ENCODE assay signal across 20 cellular contexts in genomic region chr5:41831155-41831554, GRCh38. TPM values are rescaled to one million over a fixed set of nuclear protein-coding genes. Genes with fewer than 3 reads are reported as not detected.
DNase-seq lines count a peak whose midpoint lies in the region; ATAC-seq and TF ChIP-seq lines count a peak whose summit lies in the region.
"Had no signal": no experiment of that assay in that cellular context is flagged by ENCODE, and none has a peak within 500 bp of the region (broad histone marks: within the 10 kb centered on the region; RNA-seq: fewer than 3 reads in every experiment).

No MANE protein-coding gene starts in this region.

- H3K4me3 Mint-ChIP-seq in activated naive CD4-positive, alpha-beta T cell treated with anti-CD3 and anti-CD28 coated beads for 36 hours = no peak overlapping the region
- H3K4me3 Mint-ChIP-seq in stimulated activated effector memory CD8-positive, alpha-beta T cell treated with anti-CD3 and anti-CD28 coated beads, Interleukin-12 subunit alpha, Interleukin-12 subunit beta, amount 100 ng/mL, for 72 hours = no peak overlapping the region
- H3K4me3 Mint-ChIP-seq: activated T-helper 1 cell treated with anti-CD3 and anti-CD28 coated beads, Interleukin-12 subunit alpha, Interleukin-12 subunit beta, Interleukin-2, Interleukin-4 antibody, amounts not matched to agents 30 ng/mL and 10 ng/mL and 1 ng/mL, durations not matched to agents 14 hours and 24 hours and 36 hours; natural killer cell treated with Interleukin-12 subunit alpha and Interleukin-12 subunit beta and Interleukin-15 and Interleukin-18, amount 100 ng/mL, for 72 hours had no signal

- H3K27ac ChIP-seq in PC-9 = no peak overlapping the region
- H3K27ac ChIP-seq: HL-60 had no signal

- TF ChIP-seq CTCF in PC-9 (conservative IDR thresholded peaks at IDR 0.05) = no peak

- H3F3A ChIP-seq in PC-9 (ENCODE audit: insufficient read depth, low read depth) = no peaks in the 10 kb centered on the region

- no peak overlapping the region for H3K4me2 ChIP-seq in PC-9

- CTCF ChIA-PET in activated naive CD4-positive, alpha-beta T cell treated with anti-CD3 and anti-CD28 coated beads for 36 hours (lab: Charles Lee) = interaction anchor here (0.5 kb wide), 1 partner anchor 17 kb away, joined by 3 read pairs; no protein-coding TSS in a partner anchor
- CTCF ChIA-PET in PC-9 (lab: Charles Lee) = no interaction called here

- H2AFZ ChIP-seq in PC-9 = no peak overlapping the region

- H3K27me3 Mint-ChIP-seq in activated naive CD4-positive, alpha-beta T cell treated with anti-CD3 and anti-CD28 coated beads for 36 hours (ENCODE audit: low read depth) = no peaks in the 10 kb centered on the region
- H3K27me3 Mint-ChIP-seq: natural killer cell treated with Interleukin-12 subunit alpha and Interleukin-12 subunit beta and Interleukin-15 and Interleukin-18, amount 100 ng/mL, for 72 hours had no signal

- H3K36me3 ChIP-seq in PC-9 (ENCODE audit: low read depth) = no peaks in the 10 kb centered on the region

- DNase-seq in activated naive CD4-positive, alpha-beta T cell treated with anti-CD3 and anti-CD28 coated beads, Interleukin-2, amount 50 U/mL, for 72 hours (ENCODE audit: low spot score in 2 of 2) = no peak
- DNase-seq in activated naive CD4-positive, alpha-beta T cell treated with anti-CD3 and anti-CD28 coated beads for 36 hours = no peak
- no peak for DNase-seq in stimulated activated effector memory CD8-positive, alpha-beta T cell treated with anti-CD3 and anti-CD28 coated beads, Interleukin-12 subunit alpha, Interleukin-12 subunit beta, amount 100 ng/mL, for 72 hours (ENCODE audit: low spot score in 2 of 2)
- no peak for DNase-seq in NK-92 (lab: John Stamatoyannopoulos, UW; ENCODE audit: unreplicated experiment)
- DNase-seq in NCI-H2107 treated with DMSO at 0.1 percent for 48 hours (lab: John Stamatoyannopoulos, UW; ENCODE audit: unreplicated experiment) = no peak
- DNase-seq in PC-9 = no peak
- DNase-seq: ACHN; GDM1; hypothalamus; Karpas-422; left ventricle myocardium superior; NCI-H2107; stimulated activated CD4-positive, alpha-beta T cell treated with anti-CD3 and anti-CD28 coated beads, Interleukin-2, amount 100 ng/mL, for 24 hours; SW 1271 had no signal

- H3K4me1 Mint-ChIP-seq in activated naive CD4-positive, alpha-beta T cell treated with anti-CD3 and anti-CD28 coated beads for 36 hours (ENCODE audit: low read depth) = peaks cover 15% of the 10 kb centered on the region
- peaks cover 37% of the 10 kb centered on the region for H3K4me1 Mint-ChIP-seq in stimulated activated effector memory CD8-positive, alpha-beta T cell treated with anti-CD3 and anti-CD28 coated beads, Interleukin-12 subunit alpha, Interleukin-12 subunit beta, amount 100 ng/mL, for 72 hours

- no peaks in the 10 kb centered on the region for H3K27me3 ChIP-seq in PC-9 (ENCODE audit: insufficient read depth, low read depth)

- peaks cover 38 to 65% of the 10 kb centered on the region in 2 donors for H3K36me3 Mint-ChIP-seq in activated naive CD4-positive, alpha-beta T cell treated with anti-CD3 and anti-CD28 coated beads, Interleukin-2, amount 50 U/mL, for 72 hours
- H3K36me3 Mint-ChIP-seq in activated naive CD4-positive, alpha-beta T cell treated with anti-CD3 and anti-CD28 coated beads for 36 hours (ENCODE audit: low read depth) = peaks cover 60% of the 10 kb centered on the region
- H3K36me3 Mint-ChIP-seq in stimulated activated effector memory CD8-positive, alpha-beta T cell treated with anti-CD3 and anti-CD28 coated beads, Interleukin-12 subunit alpha, Interleukin-12 subunit beta, amount 100 ng/mL, for 72 hours = peaks cover 82% of the 10 kb centered on the region

- H3K27ac Mint-ChIP-seq in activated naive CD4-positive, alpha-beta T cell treated with anti-CD3 and anti-CD28 coated beads, Interleukin-2, amount 50 U/mL, for 72 hours = peak overlapping the region; percentile 46 to 57
- H3K27ac Mint-ChIP-seq in activated naive CD4-positive, alpha-beta T cell treated with anti-CD3 and anti-CD28 coated beads for 36 hours = no peak overlapping the region
- peak overlapping the region; percentile 78 for H3K27ac Mint-ChIP-seq in stimulated activated effector memory CD8-positive, alpha-beta T cell treated with anti-CD3 and anti-CD28 coated beads, Interleukin-12 subunit alpha, Interleukin-12 subunit beta, amount 100 ng/mL, for 72 hours
- H3K27ac Mint-ChIP-seq: activated T-helper 1 cell treated with anti-CD3 and anti-CD28 coated beads, Interleukin-12 subunit alpha, Interleukin-12 subunit beta, Interleukin-2, Interleukin-4 antibody, amounts not matched to agents 30 ng/mL and 10 ng/mL and 1 ng/mL, durations not matched to agents 14 hours and 24 hours and 36 hours; natural killer cell treated with Interleukin-12 subunit alpha and Interleukin-12 subunit beta and Interleukin-15 and Interleukin-18, amount 100 ng/mL, for 72 hours had no signal

- no peaks in the 10 kb centered on the region for H4K20me1 ChIP-seq in PC-9 (ENCODE audit: insufficient read depth)

- intact Hi-C loops in activated naive CD4-positive, alpha-beta T cell treated with anti-CD3 and anti-CD28 coated beads for 36 hours (cut with micrococcal nuclease) = no loop called here
- intact Hi-C loops in PC-9 (cut with micrococcal nuclease; ENCODE audit: unreplicated experiment) = no loop called here

- BruUV-seq in PC-9 (replicated peaks; lab: Mats Ljungman, UMichigan) = no TSS peak

- no peaks in the 10 kb centered on the region for H3K9me3 ChIP-seq in PC-9 (ENCODE audit: insufficient read depth, low read depth)
- H3K9me3 ChIP-seq: HAP-1 had no signal

- H3K79me2 ChIP-seq in PC-9 (ENCODE audit: low read depth) = no peaks in the 10 kb centered on the region

- peak in 1 of 2 donors; percentile 41 for ATAC-seq in activated naive CD4-positive, alpha-beta T cell treated with anti-CD3 and anti-CD28 coated beads, Interleukin-2, amount 50 U/mL, for 72 hours
- ATAC-seq in GM21619 (IDR thresholded peaks at IDR 0.05; ENCODE audit: unreplicated experiment) = peak; percentile 71
- ATAC-seq in HG03378 (IDR thresholded peaks at IDR 0.05; ENCODE audit: unreplicated experiment) = peak; percentile 68
- ATAC-seq in stimulated activated effector memory CD8-positive, alpha-beta T cell treated with anti-CD3 and anti-CD28 coated beads, Interleukin-12 subunit alpha, Interleukin-12 subunit beta, amount 100 ng/mL, for 72 hours = no peak
- ATAC-seq: left ventricle myocardium superior; natural killer cell treated with Interleukin-12 subunit alpha and Interleukin-12 subunit beta and Interleukin-15 and Interleukin-18, amount 100 ng/mL, for 72 hours had no signal

- no peaks in the 10 kb centered on the region for H3K9me3 Mint-ChIP-seq in activated naive CD4-positive, alpha-beta T cell treated with anti-CD3 and anti-CD28 coated beads, Interleukin-2, amount 50 U/mL, for 72 hours
- no peaks in the 10 kb centered on the region for H3K9me3 Mint-ChIP-seq in activated naive CD4-positive, alpha-beta T cell treated with anti-CD3 and anti-CD28 coated beads for 36 hours
- H3K9me3 Mint-ChIP-seq in stimulated activated effector memory CD8-positive, alpha-beta T cell treated with anti-CD3 and anti-CD28 coated beads, Interleukin-12 subunit alpha, Interleukin-12 subunit beta, amount 100 ng/mL, for 72 hours = no peaks in the 10 kb centered on the region
- H3K9me3 Mint-ChIP-seq: activated T-helper 1 cell treated with anti-CD3 and anti-CD28 coated beads, Interleukin-12 subunit alpha, Interleukin-12 subunit beta, Interleukin-2, Interleukin-4 antibody, amounts not matched to agents 30 ng/mL and 10 ng/mL and 1 ng/mL, durations not matched to agents 14 hours and 24 hours and 36 hours; natural killer cell treated with Interleukin-12 subunit alpha and Interleukin-12 subunit beta and Interleukin-15 and Interleukin-18, amount 100 ng/mL, for 72 hours had no signal

- H3K4me3 ChIP-seq in PC-9 = no peak overlapping the region
- H3K4me3 ChIP-seq: HAP-1 had no signal

- POLR2A ChIA-PET in PC-9 (lab: Charles Lee; ENCODE audit: unreplicated experiment) = interaction anchor here (0.6 kb wide), 1 partner anchor 62 kb away, joined by 15 read pairs; no protein-coding TSS in a partner anchor

- no peaks in the 10 kb centered on the region for H3K4me1 ChIP-seq in PC-9 (replicated peaks; ENCODE audit: insufficient read depth)
- H3K4me1 ChIP-seq: HAP-1 had no signal

- H3K9me2 ChIP-seq in PC-9 (ENCODE audit: insufficient read depth) = no peaks in the 10 kb centered on the region; the same call in 1 of the 2 replicates

RNA-seq across cellular contexts. Expression of gene OXCT1, which starts 39.1 kb away (rescaled TPM):
- total RNA-seq in activated naive CD4-positive, alpha-beta T cell treated with anti-CD3 and anti-CD28 coated beads, Interleukin-2, amount 50 U/mL, for 72 hours = 10 to 100 TPM; 74.5 to 85.5 TPM
- total RNA-seq in activated naive CD4-positive, alpha-beta T cell treated with anti-CD3 and anti-CD28 coated beads for 36 hours = 10 to 100 TPM; 76.1 to 78.8 TPM
- total RNA-seq in PC-9 (2021) = 22.5 and 29.7 TPM in 2 replicates
